36 cellular contexts compared by ENCODE assay signal in genomic region chr2:14272396-14273077, GRCh38.
"Had no signal": no experiment of that assay in that cellular context is flagged by ENCODE, and none has a peak within 500 bp of the region (broad histone marks: within the 10 kb centered on the region; RNA-seq: fewer than 3 reads in every experiment).

No MANE protein-coding gene starts in this region.

- H3K36me3 Mint-ChIP-seq: activated CD4-positive, alpha-beta memory T cell treated with anti-CD3 and anti-CD28 coated beads for 36 hours; activated naive CD4-positive, alpha-beta T cell treated with anti-CD3 and anti-CD28 coated beads, Interleukin-2, amount 50 U/mL, for 72 hours; activated naive CD8-positive, alpha-beta T cell treated with anti-CD3 and anti-CD28 coated beads for 36 hours had no signal

- H3K27me3 ChIP-seq: adrenal gland, body of pancreas, brain microvascular endothelial cell, breast epithelium had no signal

- H3K27ac ChIP-seq: adrenal gland, body of pancreas, brain microvascular endothelial cell, breast epithelium, VCaP had no signal

- H3K36me3 ChIP-seq: adrenal gland, brain microvascular endothelial cell, breast epithelium had no signal

- H3K27me3 Mint-ChIP-seq: activated B cell treated with CpG ODN at 0.5 μM for 24 hours; activated CD4-positive, alpha-beta memory T cell treated with anti-CD3 and anti-CD28 coated beads for 36 hours; activated CD4-positive, alpha-beta T cell treated with anti-CD3 and anti-CD28 coated beads, Interleukin-2, amount 10 ng/mL, durations not matched to agents 24 days and 14 days; activated CD8-positive, alpha-beta T cell treated with anti-CD3 and anti-CD28 coated beads for 36 hours; activated naive CD8-positive, alpha-beta T cell treated with anti-CD3 and anti-CD28 coated beads for 36 hours; activated T-helper 17 cell treated with anti-CD3 and anti-CD28 coated beads, Interleukin-2, amount 50 U/mL, for 72 hours had no signal

- H3K9me3 Mint-ChIP-seq: activated CD4-positive, alpha-beta T cell treated with anti-CD3 and anti-CD28 coated beads, Interleukin-2, amount 10 ng/mL, durations not matched to agents 24 days and 14 days had no signal

- H3K4me3 ChIP-seq: adrenal gland, body of pancreas, breast epithelium had no signal

- H3K4me1 Mint-ChIP-seq: activated B cell treated with CpG ODN at 0.5 μM for 24 hours; activated CD4-positive, alpha-beta T cell treated with anti-CD3 and anti-CD28 coated beads, Interleukin-2, amount 10 ng/mL, durations not matched to agents 24 days and 14 days; activated naive CD8-positive, alpha-beta T cell treated with anti-CD3 and anti-CD28 coated beads for 36 hours; activated T-helper 17 cell treated with anti-CD3 and anti-CD28 coated beads, Interleukin-2, amount 50 U/mL, for 72 hours had no signal

- FAIRE-seq: astrocyte, TTC549 had no signal

- H3K27ac Mint-ChIP-seq: activated B cell treated with CpG ODN at 0.5 μM for 24 hours; activated CD4-positive, alpha-beta memory T cell treated with anti-CD3 and anti-CD28 coated beads for 36 hours; activated CD4-positive, alpha-beta T cell treated with anti-CD3 and anti-CD28 coated beads, Interleukin-2, amount 10 ng/mL, durations not matched to agents 24 days and 14 days; activated CD8-positive, alpha-beta T cell treated with anti-CD3 and anti-CD28 coated beads for 36 hours; activated naive CD4-positive, alpha-beta T cell treated with anti-CD3 and anti-CD28 coated beads for 36 hours; activated naive CD4-positive, alpha-beta T cell treated with anti-CD3 and anti-CD28 coated beads, Interleukin-2, amount 50 U/mL, for 72 hours; activated naive CD8-positive, alpha-beta T cell treated with anti-CD3 and anti-CD28 coated beads for 36 hours; activated T-cell treated with anti-CD3 and anti-CD28 coated beads, Interleukin-2, amount 50 U/mL, for 72 hours; activated T-helper 1 cell treated with anti-CD3 and anti-CD28 coated beads, Interleukin-12 subunit alpha, Interleukin-12 subunit beta, Interleukin-2, Interleukin-4 antibody, amounts not matched to agents 30 ng/mL and 10 ng/mL and 1 ng/mL, durations not matched to agents 14 hours and 24 hours and 36 hours; activated T-helper 17 cell treated with anti-CD3 and anti-CD28 coated beads, Interleukin-2, amount 50 U/mL, for 72 hours; T-helper 1 cell treated with Interleukin-12 subunit alpha and Interleukin-12 subunit beta and Interleukin-4 antibody, amounts not matched to agents 30 μg/mL and 1 μg/mL, for 36 hours; T-helper 2 cell treated with Interferon-gamma antibody and Interleukin-4, amounts not matched to agents 5 μg/mL and 100 μg/mL, for 36 hours had no signal

- H3K9me3 ChIP-seq: body of pancreas had no signal

- DNase-seq: activated B cell treated with CpG ODN at 0.5 μM for 24 hours; activated CD4-positive, alpha-beta memory T cell treated with anti-CD3 and anti-CD28 coated beads for 36 hours; activated CD4-positive, alpha-beta T cell treated with anti-CD3 and anti-CD28 coated beads for 4 hours; activated CD4-positive, alpha-beta T cell treated with anti-CD3 and anti-CD28 coated beads, Interleukin-2, amount 10 ng/mL, durations not matched to agents 24 days and 14 days; activated CD4-positive, alpha-beta T cell treated with anti-CD3 and anti-CD28 coated beads, Interleukin-2, amount 50 U/mL, for 1 hour; activated CD4-positive, alpha-beta T cell treated with anti-CD3 and anti-CD28 coated beads, Interleukin-2, amount 50 U/mL, for 4 hours; activated CD4-positive, CD25-positive, alpha-beta regulatory T cell treated with anti-CD3 and anti-CD28 coated beads, Interleukin-2, amount 50 U/mL, for 72 hours; activated CD8-positive, alpha-beta memory T cell treated with anti-CD3 and anti-CD28 coated beads, Interleukin-2, amount 50 U/mL, for 4 hours; activated CD8-positive, alpha-beta T cell treated with anti-CD3 and anti-CD28 coated beads for 36 hours; activated effector memory CD4-positive, alpha-beta T cell treated with anti-CD3 and anti-CD28 coated beads, Interleukin-2, amount 50 U/mL, for 16 hours; activated gamma-delta T cell treated with Interleukin-2 at 50 U/mL for 16 hours; activated naive CD4-positive, alpha-beta T cell; activated naive CD4-positive, alpha-beta T cell treated with anti-CD3 and anti-CD28 coated beads for 36 hours; activated naive CD4-positive, alpha-beta T cell treated with anti-CD3 and anti-CD28 coated beads, Interleukin-2, amount 50 U/mL, for 16 hours; activated naive CD8-positive, alpha-beta T cell treated with anti-CD3 and anti-CD28 coated beads for 36 hours; activated T-cell treated with anti-CD3 and anti-CD28 coated beads for 4 hours; activated T-cell treated with anti-CD3 and anti-CD28 coated beads, Interleukin-2, amount 50 U/mL, for 1 hour; activated T-cell treated with anti-CD3 and anti-CD28 coated beads, Interleukin-2, amount 50 U/mL, for 4 hours; activated T-cell treated with anti-CD3 and anti-CD28 coated beads, Interleukin-2, amount 50 U/mL, for 72 hours; adrenal gland; amniotic stem cell; aorta; body of pancreas; brain microvascular endothelial cell; central memory CD4-positive, alpha-beta T cell; T-helper 2 cell; T-helper 9 cell had no signal

- H3K4me3 Mint-ChIP-seq: activated B cell treated with CpG ODN at 0.5 μM for 24 hours; activated CD4-positive, alpha-beta memory T cell treated with anti-CD3 and anti-CD28 coated beads for 36 hours; activated CD4-positive, alpha-beta T cell treated with anti-CD3 and anti-CD28 coated beads, Interleukin-2, amount 10 ng/mL, durations not matched to agents 24 days and 14 days; activated CD8-positive, alpha-beta T cell treated with anti-CD3 and anti-CD28 coated beads for 36 hours; activated naive CD4-positive, alpha-beta T cell treated with anti-CD3 and anti-CD28 coated beads for 36 hours; activated naive CD8-positive, alpha-beta T cell treated with anti-CD3 and anti-CD28 coated beads for 36 hours; activated T-cell treated with anti-CD3 and anti-CD28 coated beads, Interleukin-2, amount 50 U/mL, for 4 hours; activated T-cell treated with anti-CD3 and anti-CD28 coated beads, Interleukin-2, amount 50 U/mL, for 72 hours; activated T-helper 1 cell treated with anti-CD3 and anti-CD28 coated beads, Interleukin-12 subunit alpha, Interleukin-12 subunit beta, Interleukin-2, Interleukin-4 antibody, amounts not matched to agents 30 ng/mL and 10 ng/mL and 1 ng/mL, durations not matched to agents 14 hours and 24 hours and 36 hours; activated T-helper 17 cell treated with anti-CD3 and anti-CD28 coated beads, Interleukin-2, amount 50 U/mL, for 72 hours; T-helper 1 cell treated with Interleukin-12 subunit alpha and Interleukin-12 subunit beta and Interleukin-4 antibody, amounts not matched to agents 30 μg/mL and 1 μg/mL, for 36 hours; T-helper 2 cell treated with Interferon-gamma antibody and Interleukin-4, amounts not matched to agents 5 μg/mL and 100 μg/mL, for 36 hours had no signal

- H3K4me1 ChIP-seq: adrenal gland, breast epithelium had no signal

- ATAC-seq: activated CD8-positive, alpha-beta T cell treated with anti-CD3 and anti-CD28 coated beads for 36 hours; activated naive CD4-positive, alpha-beta T cell treated with anti-CD3 and anti-CD28 coated beads, Interleukin-2, amount 50 U/mL, for 72 hours; activated T-cell treated with anti-CD3 and anti-CD28 coated beads, Interleukin-2, amount 50 U/mL, for 4 hours; activated T-cell treated with anti-CD3 and anti-CD28 coated beads, Interleukin-2, amount 50 U/mL, for 72 hours; activated T-helper 17 cell treated with anti-CD3 and anti-CD28 coated beads, Interleukin-2, amount 50 U/mL, for 72 hours; body of pancreas had no signal
